In the genomic region with DNA sequence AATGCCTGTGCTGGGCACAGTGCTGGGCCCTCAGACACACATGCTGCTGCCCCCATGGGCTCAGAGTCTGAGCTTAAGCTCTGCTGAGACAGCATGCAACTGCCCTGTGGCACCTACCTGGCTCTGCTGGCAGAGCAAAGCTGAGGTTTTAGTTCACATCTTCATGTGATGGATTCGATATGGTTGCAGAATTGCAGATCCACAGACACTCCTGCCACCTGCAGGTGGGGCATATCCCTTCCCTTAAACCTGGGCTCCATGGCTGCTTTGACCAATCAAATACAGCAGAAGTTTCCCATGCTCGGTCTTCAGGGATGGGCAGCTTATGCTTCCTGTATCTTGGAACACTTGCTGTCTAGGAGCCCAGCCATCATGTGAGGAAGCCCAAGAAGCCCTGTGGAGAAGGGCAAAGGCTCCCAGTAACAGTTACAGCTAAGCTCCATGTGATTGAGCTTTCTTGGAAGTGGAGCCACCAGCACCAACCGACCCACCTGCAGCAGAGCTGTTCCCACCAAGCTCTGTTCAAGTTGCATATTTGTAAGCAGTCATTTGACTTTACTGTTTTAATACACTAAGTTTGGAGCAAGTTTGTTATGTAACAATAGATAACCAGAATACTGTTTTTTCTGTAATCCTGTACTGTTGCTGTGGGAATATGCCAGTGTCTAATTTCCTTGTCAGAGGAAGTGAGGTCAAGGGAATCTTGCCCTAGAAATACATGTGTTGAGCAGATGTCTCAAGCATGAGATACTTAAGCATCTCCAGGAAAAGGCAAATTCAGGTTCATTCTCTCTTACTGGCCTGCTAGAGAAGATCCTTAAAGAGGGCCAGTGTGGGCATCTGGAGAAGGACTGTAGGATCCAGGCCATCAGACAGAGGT, we compare ENCODE assay signal across 13 cellular contexts.
DNase-seq lines count a peak whose midpoint lies in the region; ATAC-seq lines count a peak whose summit lies in the region.
"Had no signal": no experiment of that assay in that cellular context is flagged by ENCODE, and none has a peak within 500 bp of the region (broad histone marks: within the 10 kb centered on the region; RNA-seq: fewer than 3 reads in every experiment).

No MANE protein-coding gene starts in this region.

- no peak overlapping the region for H3K4me3 Mint-ChIP-seq in activated naive CD4-positive, alpha-beta T cell treated with anti-CD3 and anti-CD28 coated beads, Interleukin-2, amount 10 ng/mL, durations not matched to agents 7 days and 5 days
- H3K4me3 Mint-ChIP-seq: CD4-positive, alpha-beta memory T cell; T-helper 1 cell treated with Interleukin-12 subunit alpha and Interleukin-12 subunit beta and Interleukin-4 antibody, amounts not matched to agents 30 μg/mL and 1 μg/mL, for 36 hours had no signal

- ATAC-seq in HG03280 (IDR thresholded peaks at IDR 0.05; ENCODE audit: unreplicated experiment) (no peak), HG02840 (IDR thresholded peaks at IDR 0.05; ENCODE audit: low FRiP score, unreplicated experiment) (no peak)
- ATAC-seq: body of pancreas had no signal

- H3K4me1 Mint-ChIP-seq in activated naive CD4-positive, alpha-beta T cell treated with anti-CD3 and anti-CD28 coated beads, Interleukin-2, amount 10 ng/mL, durations not matched to agents 7 days and 5 days: peaks cover 16% of the 10 kb centered on the region

- H3K4me2 ChIP-seq in skeletal muscle satellite cell (ENCODE audit: low read length): peak overlapping the region; percentile 78

- H3K27me3 Mint-ChIP-seq in activated naive CD4-positive, alpha-beta T cell treated with anti-CD3 and anti-CD28 coated beads, Interleukin-2, amount 10 ng/mL, durations not matched to agents 7 days and 5 days: peaks cover 87% of the 10 kb centered on the region

- H3K4me3 ChIP-seq in skeletal muscle satellite cell (ENCODE audit: low read length): no peak overlapping the region
- H3K4me3 ChIP-seq: body of pancreas, right lobe of liver had no signal

- DNase-seq in activated naive CD4-positive, alpha-beta T cell treated with anti-CD3 and anti-CD28 coated beads, Interleukin-2, amount 10 ng/mL, durations not matched to agents 7 days and 5 days: peak; percentile 37
- DNase-seq in activated naive CD4-positive, alpha-beta T cell (lab: John Stamatoyannopoulos, UW): no peak
- DNase-seq in LHCN-M2 (ENCODE audit: low read depth) (peak; percentile 76), dermis blood vessel endothelial cell (peak; percentile 27), NCI-H187 treated with DMSO at 0.1 percent for 48 hours (lab: John Stamatoyannopoulos, UW) (no peak)
- DNase-seq: body of pancreas, NCI-H2107 had no signal

- H3K27me3 ChIP-seq in skeletal muscle satellite cell (ENCODE audit: control insufficient read depth, insufficient read depth, low read length): no peaks in the 10 kb centered on the region
- H3K27me3 ChIP-seq: body of pancreas, right lobe of liver had no signal

- no peaks in the 10 kb centered on the region for H3K9me3 Mint-ChIP-seq in activated naive CD4-positive, alpha-beta T cell treated with anti-CD3 and anti-CD28 coated beads, Interleukin-2, amount 10 ng/mL, durations not matched to agents 7 days and 5 days
- H3K9me3 Mint-ChIP-seq: T-helper 1 cell treated with Interleukin-12 subunit alpha and Interleukin-12 subunit beta and Interleukin-4 antibody, amounts not matched to agents 30 μg/mL and 1 μg/mL, for 36 hours had no signal

- no peak overlapping the region for H3K27ac Mint-ChIP-seq in activated naive CD4-positive, alpha-beta T cell treated with anti-CD3 and anti-CD28 coated beads, Interleukin-2, amount 10 ng/mL, durations not matched to agents 7 days and 5 days
- H3K27ac Mint-ChIP-seq: CD4-positive, alpha-beta memory T cell; T-helper 1 cell treated with Interleukin-12 subunit alpha and Interleukin-12 subunit beta and Interleukin-4 antibody, amounts not matched to agents 30 μg/mL and 1 μg/mL, for 36 hours had no signal

- peaks cover 42% of the 10 kb centered on the region for H3K4me1 ChIP-seq in skeletal muscle satellite cell (ENCODE audit: control insufficient read depth, insufficient read depth, low read length)
- H3K4me1 ChIP-seq: right lobe of liver had no signal

- H3K36me3 Mint-ChIP-seq in activated naive CD4-positive, alpha-beta T cell treated with anti-CD3 and anti-CD28 coated beads, Interleukin-2, amount 10 ng/mL, durations not matched to agents 7 days and 5 days: no peaks in the 10 kb centered on the region
- H3K36me3 Mint-ChIP-seq: CD4-positive, alpha-beta memory T cell had no signal

- no peaks in the 10 kb centered on the region for H3K36me3 ChIP-seq in skeletal muscle satellite cell (ENCODE audit: insufficient read depth, low read length)
- H3K36me3 ChIP-seq: right lobe of liver had no signal

- H3K9me3 ChIP-seq in skeletal muscle satellite cell (replicated peaks; ENCODE audit: low read length): no peaks in the 10 kb centered on the region
- H3K9me3 ChIP-seq: body of pancreas, right lobe of liver had no signal

- CTCF ChIA-PET in activated naive CD4-positive, alpha-beta T cell treated with anti-CD3 and anti-CD28 coated beads, Interleukin-2, amount 10 ng/mL, durations not matched to agents 7 days and 5 days (lab: Charles Lee): interaction anchor here (0.7 to 3.8 kb wide), 3 partner anchors 25 to 80 kb away, joined by 3 to 17 read pairs (median 3); partner anchors contain the start of gene SH3RF3

- no peak overlapping the region for H3K9ac ChIP-seq in skeletal muscle satellite cell (ENCODE audit: low read depth, low read length)

Comparison
In these comparisons a context has a peak if more than half of its experiments do, and no peak if none do; other contexts are left out.
1. DNase-seq: peak in activated naive CD4-positive, alpha-beta T cell treated with anti-CD3 and anti-CD28 coated beads, Interleukin-2, amount 10 ng/mL, durations not matched to agents 7 days and 5 days (single experiment), LHCN-M2 (single experiment) and dermis blood vessel endothelial cell (single experiment); none in activated naive CD4-positive, alpha-beta T cell (0 of 4) and NCI-H187 treated with DMSO at 0.1 percent for 48 hours (single experiment).